Comparison of ENCODE assay signal across 11 cellular contexts in genomic region chr13:33721719-33722118, GRCh38.
DNase-seq lines count a peak whose midpoint lies in the region; ATAC-seq, FAIRE-seq and TF ChIP-seq lines count a peak whose summit lies in the region.
"Had no signal": no experiment of that assay in that cellular context is flagged by ENCODE, and none has a peak within 500 bp of the region (broad histone marks: within the 10 kb centered on the region; RNA-seq: fewer than 3 reads in every experiment).

No MANE protein-coding gene starts in this region.

- H3K36me3 ChIP-seq in GM12878 (ENCODE audit: control insufficient read depth in 2 of 2, insufficient read depth in 2 of 2, low read length in 1 of 2) = no peaks in the 10 kb centered on the region
- no peaks in the 10 kb centered on the region for H3K36me3 ChIP-seq in left ventricle myocardium inferior
- no peaks in the 10 kb centered on the region for H3K36me3 ChIP-seq in subcutaneous abdominal adipose tissue (ENCODE audit: control insufficient read depth in 5 of 5, insufficient read depth in 5 of 5, low read length in 5 of 5)
- no peaks in the 10 kb centered on the region for H3K36me3 ChIP-seq in SJCRH30
- H3K36me3 ChIP-seq: colonic mucosa, MG63 had no signal

- intact Hi-C loops in GM12878 (cut with micrococcal nuclease; ENCODE audit: unreplicated experiment) = loop anchor here (2.0 to 10.0 kb wide), 4 partner anchors 353 to 1134 kb away; partner anchors contain the start of gene PDS5B
- intact Hi-C loops in left ventricle myocardium inferior (cut with micrococcal nuclease) = loop anchor here (5.0 kb wide), 1 partner anchor 179 kb away; no protein-coding TSS in a partner anchor

- H3K9ac ChIP-seq in GM12878 (ENCODE audit: control insufficient read depth, insufficient read depth, low read length) (no peak overlapping the region), subcutaneous abdominal adipose tissue (ENCODE audit: low read length in 5 of 5) (no peak overlapping the region)

- no peak; a peak in 1 of 4 replicates for TF ChIP-seq EP300 in GM12878 (IDR thresholded peaks at IDR 0.05; ENCODE audit: borderline replicate concordance in 1 of 2, control insufficient read depth in 1 of 2, low read depth in 2 of 2, low read length in 2 of 2)

- RAD21 ChIA-PET in GM12878 (lab: Charles Lee; ENCODE audit: unreplicated experiment) = interaction anchor here (0.5 to 6.4 kb wide), 9 partner anchors 12 to 1191 kb away, joined by 3 to 132 read pairs (median 4); partner anchors contain the start of gene RFC3

- H3K4me1 ChIP-seq in GM12878 (ENCODE audit: control insufficient read depth, insufficient read depth, low read length) = peaks cover 21% of the 10 kb centered on the region
- H3K4me1 ChIP-seq in left ventricle myocardium inferior = peaks cover 38% of the 10 kb centered on the region
- peaks cover 0 to 23% (median 21%) of the 10 kb centered on the region in 5 donors for H3K4me1 ChIP-seq in subcutaneous abdominal adipose tissue (ENCODE audit: control insufficient read depth in 5 of 5, insufficient read depth in 5 of 5, low read length in 5 of 5)
- no peaks in the 10 kb centered on the region for H3K4me1 ChIP-seq in SJCRH30

- H3K27ac ChIP-seq in GM12878 (ENCODE audit: control insufficient read depth, insufficient read depth) (peak overlapping the region; percentile 56; the same call in 1 of the 2 replicates), left ventricle myocardium inferior (replicated peaks) (peak overlapping the region; percentile 77), subcutaneous abdominal adipose tissue (ENCODE audit: low read depth, low read length) (peak overlapping the region; percentile 70), SJCRH30 (no peak overlapping the region)
- H3K27ac ChIP-seq: colonic mucosa had no signal

- peak overlapping the region; percentile 76 for H2AFZ ChIP-seq in GM12878 (ENCODE audit: control insufficient read depth, low read depth, low read length)

- in situ Hi-C loops in GM12878 (cut with MboI) = loop anchor here (5.0 to 25.0 kb wide), 4 partner anchors 39 to 1134 kb away; partner anchors contain the start of gene PDS5B

- ATAC-seq in GM12878 (no peak), HG03571 (IDR thresholded peaks at IDR 0.05; ENCODE audit: unreplicated experiment) (no peak), GM21515 (IDR thresholded peaks at IDR 0.05; ENCODE audit: unreplicated experiment) (no peak)
- ATAC-seq: left colon had no signal

- SMC1A ChIA-PET in GM12878 (lab: Charles Lee; ENCODE audit: uncharacterized antibody, unreplicated experiment) = interaction anchor here (0.9 to 5.7 kb wide), 12 partner anchors 9 to 539 kb away, joined by 3 to 134 read pairs (median 5); no protein-coding TSS in a partner anchor

- WGBS in GM12878 (ENCODE audit: insufficient coverage, insufficient replicate concordance, low lambda C conversion rate, missing lambda C conversion rate) = 0% methylated on average over 1 of the region's 1 CpG

- TF ChIP-seq POLR2A in GM12878 (IDR thresholded peaks at IDR 0.05; ENCODE audit: low read depth, low read length) = no peak

- TF ChIP-seq RAD21 in GM12878 (IDR thresholded peaks at IDR 0.05; ENCODE audit: insufficient read depth, low read depth, low read length) = no peak

- BruUV-seq in GM12878 (replicated peaks; lab: Mats Ljungman, UMichigan) = no TSS peak

- no peaks in the 10 kb centered on the region for H3K79me2 ChIP-seq in GM12878 (ENCODE audit: control insufficient read depth, insufficient read depth, low read length)

- no peaks in the 10 kb centered on the region for H4K20me1 ChIP-seq in GM12878 (ENCODE audit: control insufficient read depth, insufficient read depth)

- no peak overlapping the region for H3K4me2 ChIP-seq in GM12878 (ENCODE audit: control insufficient read depth, insufficient read depth)

- no peak overlapping the region for H3K4me3 ChIP-seq in GM12878
- H3K4me3 ChIP-seq in left ventricle myocardium inferior = no peak overlapping the region
- no peak overlapping the region for H3K4me3 ChIP-seq in subcutaneous abdominal adipose tissue (ENCODE audit: low read depth in 1 of 5, low read length in 5 of 5)
- no peak overlapping the region for H3K4me3 ChIP-seq in SJCRH30
- H3K4me3 ChIP-seq: colonic mucosa, MG63 had no signal

- TF ChIP-seq CTCF in GM12878 (IDR thresholded peaks at IDR 0.05 in 2 of 3, conservative IDR thresholded peaks at IDR 0.05 in 1 of 3; ENCODE audit: control insufficient read depth in 2 of 3, extremely low read depth in 1 of 3, insufficient read depth in 1 of 3, low read depth in 3 of 3, low read length in 3 of 3) (no peak), left ventricle myocardium inferior (IDR thresholded peaks at IDR 0.05; ENCODE audit: borderline replicate concordance) (no peak)

- FAIRE-seq in GM12878 (lab: Jason Lieb, UNC) = no peak

- CTCF ChIA-PET in GM12878 (lab: Yijun Ruan, JAX) = interaction anchor here (1.1 to 5.7 kb wide), 5 partner anchors 43 to 1134 kb away, joined by 3 to 93 read pairs (median 44); no protein-coding TSS in a partner anchor

- no peaks in the 10 kb centered on the region for H3K27me3 ChIP-seq in GM12878 (replicated peaks in 1 of 2; ENCODE audit: control insufficient read depth in 2 of 2, insufficient read depth in 2 of 2, low read length in 1 of 2)
- H3K27me3 ChIP-seq in left ventricle myocardium inferior (ENCODE audit: low read depth) = no peaks in the 10 kb centered on the region
- no peaks in the 10 kb centered on the region for H3K27me3 ChIP-seq in subcutaneous abdominal adipose tissue (ENCODE audit: control insufficient read depth in 5 of 5, insufficient read depth in 4 of 5, low read length in 5 of 5)
- H3K27me3 ChIP-seq in SJCRH30 = no peaks in the 10 kb centered on the region
- H3K27me3 ChIP-seq: colonic mucosa, MG63 had no signal

- peak; percentile 71 for DNase-seq in LHCN-M2 (ENCODE audit: low read depth)
- no peak for DNase-seq in GM12878 (ENCODE audit: low read depth, low spot score)
- no peak for DNase-seq in left ventricle myocardium inferior
- DNase-seq in SJCRH30 = no peak
- DNase-seq: activated CD4-positive, alpha-beta T cell treated with anti-CD3 and anti-CD28 coated beads, Interleukin-2, amount 50 U/mL, for 4 hours; colonic mucosa; left colon; MG63 had no signal

- H3K9me3 ChIP-seq in GM12878 (replicated peaks; ENCODE audit: control insufficient read depth, insufficient read depth, low read length) = no peaks in the 10 kb centered on the region; the same call in 1 of the 3 replicates
- H3K9me3 ChIP-seq in left ventricle myocardium inferior (replicated peaks) = peaks cover 15% of the 10 kb centered on the region
- H3K9me3 ChIP-seq in subcutaneous abdominal adipose tissue (ENCODE audit: control insufficient read depth in 5 of 5, low read length in 5 of 5) = no peaks in the 10 kb centered on the region
- no peaks in the 10 kb centered on the region; the same call in 1 of the 2 replicates for H3K9me3 ChIP-seq in SJCRH30 (replicated peaks)
- H3K9me3 ChIP-seq: colonic mucosa, MG63 had no signal

- POLR2A ChIA-PET in GM12878 (lab: Charles Lee) = interaction anchor here (1.2 to 3.9 kb wide), 2 partner anchors 43 to 178 kb away, joined by 7 to 20 read pairs; no protein-coding TSS in a partner anchor

TF ChIP-seq in GM12878, 131 proteins besides CTCF, POLR2A, EP300 and RAD21:
- TF ChIP-seq RBBP5 (conservative IDR thresholded peaks at IDR 0.05) = no peak
- TF ChIP-seq IRF3 (IDR thresholded peaks at IDR 0.05) = no peak
- no peak for TF ChIP-seq MYC (IDR thresholded peaks at IDR 0.05; ENCODE audit: insufficient read depth, insufficient read length, insufficient replicate concordance, low read length, severe bottlenecking)
- no peak for TF ChIP-seq BHLHE40 (IDR thresholded peaks at IDR 0.05; ENCODE audit: borderline replicate concordance in 1 of 2, low read depth in 2 of 2, low read length in 1 of 2)
- no peak for TF ChIP-seq SPI1 (IDR thresholded peaks at IDR 0.05; ENCODE audit: borderline replicate concordance, insufficient read depth, low read depth, low read length)
- TF ChIP-seq MTA2 (IDR thresholded peaks at IDR 0.05; ENCODE audit: low read depth) = no peak
- TF ChIP-seq RUNX3 (IDR thresholded peaks at IDR 0.05; ENCODE audit: low read length) = no peak
TF ChIP-seq in GM12878: peak in this region for 0.
